In genomic region chr7:45708046-45708950, GRCh38 we compare ENCODE assay signal across 15 cellular contexts.
"Had no signal": no experiment of that assay in that cellular context is flagged by ENCODE, and none has a peak within 500 bp of the region (broad histone marks: within the 10 kb centered on the region; RNA-seq: fewer than 3 reads in every experiment).

No MANE protein-coding gene starts in this region.

- H3K27me3 ChIP-seq: dorsolateral prefrontal cortex, gastrocnemius medialis, heart left ventricle, ovary, thyroid gland, uterus had no signal

- H3K4me1 ChIP-seq: thyroid gland, uterus had no signal

- H3K36me3 ChIP-seq: gastrocnemius medialis, ovary, thyroid gland, uterus had no signal

- ATAC-seq: activated T-helper 17 cell treated with anti-CD3 and anti-CD28 coated beads, Interleukin-2, amount 50 U/mL, for 72 hours; left colon; stimulated activated effector memory CD8-positive, alpha-beta T cell treated with anti-CD3 and anti-CD28 coated beads, Interleukin-12 subunit alpha, Interleukin-12 subunit beta, amount 100 ng/mL, for 72 hours had no signal

- H3K4me3 ChIP-seq: dorsolateral prefrontal cortex, gastrocnemius medialis, heart left ventricle, ovary, thyroid gland, uterus had no signal

- H3K36me3 Mint-ChIP-seq: stimulated activated effector memory CD8-positive, alpha-beta T cell treated with anti-CD3 and anti-CD28 coated beads, Interleukin-12 subunit alpha, Interleukin-12 subunit beta, amount 100 ng/mL, for 72 hours had no signal

- H3K27ac Mint-ChIP-seq: activated T-helper 17 cell treated with anti-CD3 and anti-CD28 coated beads, Interleukin-2, amount 50 U/mL, for 72 hours; endodermal cell; stimulated activated effector memory CD8-positive, alpha-beta T cell treated with anti-CD3 and anti-CD28 coated beads, Interleukin-12 subunit alpha, Interleukin-12 subunit beta, amount 100 ng/mL, for 72 hours had no signal

- H3K4me3 Mint-ChIP-seq: activated T-helper 17 cell treated with anti-CD3 and anti-CD28 coated beads, Interleukin-2, amount 50 U/mL, for 72 hours; endodermal cell; neural crest cell; stimulated activated effector memory CD8-positive, alpha-beta T cell treated with anti-CD3 and anti-CD28 coated beads, Interleukin-12 subunit alpha, Interleukin-12 subunit beta, amount 100 ng/mL, for 72 hours had no signal

- H3K4me1 Mint-ChIP-seq: activated T-helper 17 cell treated with anti-CD3 and anti-CD28 coated beads, Interleukin-2, amount 50 U/mL, for 72 hours; endodermal cell; neural crest cell; stimulated activated effector memory CD8-positive, alpha-beta T cell treated with anti-CD3 and anti-CD28 coated beads, Interleukin-12 subunit alpha, Interleukin-12 subunit beta, amount 100 ng/mL, for 72 hours had no signal

- H3K9me3 Mint-ChIP-seq: activated T-helper 17 cell treated with anti-CD3 and anti-CD28 coated beads, Interleukin-2, amount 50 U/mL, for 72 hours; endodermal cell; neural crest cell; stimulated activated effector memory CD8-positive, alpha-beta T cell treated with anti-CD3 and anti-CD28 coated beads, Interleukin-12 subunit alpha, Interleukin-12 subunit beta, amount 100 ng/mL, for 72 hours had no signal

- H3K9me3 ChIP-seq: gastrocnemius medialis, heart left ventricle, ovary, thyroid gland, uterus had no signal

- DNase-seq: activated CD4-positive, alpha-beta T cell treated with anti-CD3 and anti-CD28 coated beads for 1 hour; activated CD4-positive, alpha-beta T cell treated with anti-CD3 and anti-CD28 coated beads, Interleukin-2, amount 50 U/mL, for 4 hours; activated naive CD4-positive, alpha-beta T cell treated with anti-CD3 and anti-CD28 coated beads, Interleukin-2, amount 50 U/mL, for 16 hours; gastrocnemius medialis; SW 1271; thyroid gland; uterus had no signal

- H3K27ac ChIP-seq: ovary, thyroid gland, uterus had no signal
